ENCODE assay signal across 26 cellular contexts in genomic region chr19:582497-583197, GRCh38. TPM values are rescaled to one million over a fixed set of nuclear protein-coding genes. Genes with fewer than 3 reads are reported as not detected.
DNase-seq lines count a peak whose midpoint lies in the region; ATAC-seq and TF ChIP-seq lines count a peak whose summit lies in the region.
"Had no signal": no experiment of that assay in that cellular context is flagged by ENCODE, and none has a peak within 500 bp of the region (broad histone marks: within the 10 kb centered on the region; RNA-seq: fewer than 3 reads in every experiment).

No MANE protein-coding gene starts in this region.

- H3K36me3 ChIP-seq in Panc1 (ENCODE audit: control insufficient read depth, insufficient read depth, low read length) (peaks cover 5% of the 10 kb centered on the region; the same call in 1 of the 2 replicates), smooth muscle cell (ENCODE audit: low read depth) (no peaks in the 10 kb centered on the region), gastrocnemius medialis (peaks cover 0 to 40% of the 10 kb centered on the region in 2 donors)

- H3K4me3 ChIP-seq in Panc1 (ENCODE audit: low read depth in 2 of 2, low read length in 2 of 2) (no peak overlapping the region), smooth muscle cell (no peak overlapping the region), gastrocnemius medialis (no peak overlapping the region)
- H3K4me3 ChIP-seq: dorsolateral prefrontal cortex, hepatocyte, upper lobe of left lung had no signal

- no peak for TF ChIP-seq POLR2A in gastrocnemius medialis (IDR thresholded peaks at IDR 0.05)

- no peak overlapping the region for H3K9ac ChIP-seq in smooth muscle cell (ENCODE audit: low read depth)

- DNase-seq in NCI-H748 (lab: John Stamatoyannopoulos, UW; ENCODE audit: unreplicated experiment), result peak; percentile 26
- no peak for DNase-seq in NCI-H748 treated with DMSO at 0.1 percent for 48 hours (lab: John Stamatoyannopoulos, UW)
- DNase-seq in Panc1 (ENCODE audit: low read depth, low spot score), result no peak
- DNase-seq in fibroblast of gingiva (ENCODE audit: low read depth), result peak; percentile 36
- no peak for DNase-seq in smooth muscle cell (lab: John Stamatoyannopoulos, UW; ENCODE audit: unreplicated experiment)
- no peak for DNase-seq in left colon
- DNase-seq in gastrocnemius medialis, result no peak
- DNase-seq: activated CD4-positive, alpha-beta memory T cell treated with anti-CD3 and anti-CD28 coated beads, Interleukin-2, amount 10 ng/mL, durations not matched to agents 7 days and 5 days; activated T-cell treated with anti-CD3 and anti-CD28 coated beads, Interleukin-2, amount 50 U/mL, for 48 hours; CD4-positive, alpha-beta memory T cell; dorsolateral prefrontal cortex; kidney glomerular epithelial cell; NCI-H1105; NCI-H2171 treated with DMSO at 0.1 percent for 48 hours; nephron progenitor cell; NK-92 treated with Interleukin-12 subunit alpha and Interleukin-12 subunit beta, amount 100 ng/mL, for 24 hours; SHP77 treated with DMSO at 0.1 percent for 48 hours; stimulated activated CD4-positive, alpha-beta T cell treated with anti-CD3 and anti-CD28 coated beads, Interleukin-15, amount 100 ng/mL, for 24 hours; stimulated activated naive CD8-positive, alpha-beta T cell treated with anti-CD3 and anti-CD28 coated beads, Interleukin-15, amount 100 ng/mL, for 72 hours had no signal

- POLR2A ChIA-PET in Panc1 (lab: Charles Lee), result no interaction called here

- no peak for ATAC-seq in Panc1
- no peak for ATAC-seq in HG03025 (IDR thresholded peaks at IDR 0.05; ENCODE audit: low FRiP score, unreplicated experiment)
- no peak for ATAC-seq in left colon
- ATAC-seq in gastrocnemius medialis, result no peak
- ATAC-seq: esophagus mucosa; stimulated activated naive CD8-positive, alpha-beta T cell treated with anti-CD3 and anti-CD28 coated beads, Interleukin-15, amount 100 ng/mL, for 72 hours had no signal

- H3K79me2 ChIP-seq in smooth muscle cell (ENCODE audit: low read depth), result peaks cover 29% of the 10 kb centered on the region

- BruUV-seq in Panc1 (replicated peaks; lab: Mats Ljungman, UMichigan), result TSS peak; percentile 99

- H3K4me1 ChIP-seq in Panc1 (ENCODE audit: control insufficient read depth, insufficient read depth, low read length) (peaks cover 28% of the 10 kb centered on the region), smooth muscle cell (ENCODE audit: low read depth) (no peaks in the 10 kb centered on the region), gastrocnemius medialis (peaks cover 8 to 22% of the 10 kb centered on the region in 2 donors)

- H2AFZ ChIP-seq in smooth muscle cell (ENCODE audit: low read depth), result no peak overlapping the region
- H2AFZ ChIP-seq: hepatocyte had no signal

- in situ Hi-C loops in Panc1 (cut with HindIII; ENCODE audit: low pct_unique_long_range_greater_than_20kb, low sequenced_read_pairs) (no loop called here), gastrocnemius medialis (cut with MboI; ENCODE audit: low sequenced_read_pairs in 4 of 4) (no loop called here)

- H3K27ac ChIP-seq in Panc1 (ENCODE audit: low read length) (no peak overlapping the region), smooth muscle cell (ENCODE audit: low read depth) (peak overlapping the region; percentile 33), gastrocnemius medialis (no peak overlapping the region)
- H3K27ac ChIP-seq: hepatocyte, HL-60, upper lobe of left lung had no signal

- CTCF ChIA-PET in Panc1 (lab: Charles Lee), result interaction anchor here (0.7 kb wide), 1 partner anchor 35 kb away, joined by 4 read pairs; no protein-coding TSS in a partner anchor

- no peaks in the 10 kb centered on the region for H3F3A ChIP-seq in smooth muscle cell (ENCODE audit: low read depth)

- H3K9me3 ChIP-seq in Panc1 (ENCODE audit: control insufficient read depth, insufficient read depth, low read depth, low read length) (no peaks in the 10 kb centered on the region), smooth muscle cell (replicated peaks; ENCODE audit: low read depth) (no peaks in the 10 kb centered on the region), gastrocnemius medialis (no peaks in the 10 kb centered on the region)
- H3K9me3 ChIP-seq: upper lobe of left lung had no signal

- no peak overlapping the region for H3K4me2 ChIP-seq in smooth muscle cell
- H3K4me2 ChIP-seq: hepatocyte had no signal

- intact Hi-C loops in Panc1 (cut with micrococcal nuclease; ENCODE audit: unreplicated experiment) (no loop called here), left colon (cut with DNase I, micrococcal nuclease) (loop anchor here in 1 of 2 donors (10.0 kb wide), 1 partner anchor 152 kb away; no protein-coding TSS in a partner anchor), gastrocnemius medialis (cut with DNase I; ENCODE audit: low total_unique reads) (loop anchor here (5.0 kb wide), 1 partner anchor 435 kb away; no protein-coding TSS in a partner anchor)

- H3K27me3 ChIP-seq in Panc1 (ENCODE audit: control insufficient read depth, insufficient read depth, low read length) (no peaks in the 10 kb centered on the region), smooth muscle cell (ENCODE audit: low read depth) (no peaks in the 10 kb centered on the region), gastrocnemius medialis (no peaks in the 10 kb centered on the region)
- H3K27me3 ChIP-seq: dorsolateral prefrontal cortex, hepatocyte had no signal

- WGBS in smooth muscle cell (ENCODE audit: low lambda C conversion rate), result 67% methylated on average over 30 of the region's 31 CpGs

- TF ChIP-seq CTCF in Panc1 (IDR thresholded peaks at IDR 0.05) (no peak), smooth muscle cell (IDR thresholded peaks at IDR 0.05; ENCODE audit: borderline replicate concordance, insufficient read depth, poor library complexity, severe bottlenecking) (no peak), gastrocnemius medialis (IDR thresholded peaks at IDR 0.05 in 4 of 5, conservative IDR thresholded peaks at IDR 0.05 in 1 of 5) (no peak)

- H4K20me1 ChIP-seq in smooth muscle cell (ENCODE audit: low read depth), result peaks cover 70% of the 10 kb centered on the region

RNA-seq across cellular contexts. Expression of gene HCN2, which starts 7.0 kb away (rescaled TPM):
- total RNA-seq in Panc1 (2021; ENCODE audit: unreplicated experiment), result 15.1 TPM
- 22.3 TPM for polyA plus RNA-seq in Panc1 (2012; ENCODE audit: insufficient read length)
- 0.27 and 0.81 TPM in 2 replicates for total RNA-seq in smooth muscle cell
- 0.12 and 0.49 TPM in 2 replicates for polyA plus RNA-seq in smooth muscle cell
- total RNA-seq in left colon, result under 1 TPM; 0.15 to 0.39 TPM
- under 1 TPM in 1 of 4 donors, not detected in 3; 0.10 TPM for total RNA-seq in gastrocnemius medialis
- polyA plus RNA-seq: CD4-positive, alpha-beta memory T cell had no signal

RNA-seq across cellular contexts. Expression of gene BSG, which starts 10.3 kb away (rescaled TPM):
- total RNA-seq in Panc1 (2021; ENCODE audit: unreplicated experiment), result 653 TPM
- polyA plus RNA-seq in Panc1 (2012; ENCODE audit: insufficient read length), result 956 TPM
- total RNA-seq in smooth muscle cell, result 431 and 469 TPM in 2 replicates
- polyA plus RNA-seq in smooth muscle cell, result 971 and 1,057 TPM in 2 replicates
- 1,000 to 10,000 TPM in 1 of 2 donors, 100 to 1,000 TPM in 1; 751 to 1,370 TPM for total RNA-seq in left colon
- 100 to 1,000 TPM; 305 to 380 (median 364) TPM for total RNA-seq in gastrocnemius medialis

RNA-seq across cellular contexts. Expression of gene GZMM, which starts 38.8 kb away (rescaled TPM):
- total RNA-seq in Panc1 (2021; ENCODE audit: unreplicated experiment) (0.69 TPM), smooth muscle cell (not detected in 2 replicates), left colon (under 1 TPM in 1 of 2 donors, not detected in 1; 0.67 TPM), gastrocnemius medialis (under 1 TPM in 1 of 4 donors, not detected in 3; 0.49 TPM)
- 1.4 TPM for polyA plus RNA-seq in Panc1 (2012; ENCODE audit: insufficient read length)
- polyA plus RNA-seq in smooth muscle cell, result 0.23 and 0.64 TPM in 2 replicates
- total RNA-seq: bronchial epithelial cell, esophagus mucosa, hepatocyte, pulmonary artery endothelial cell had no signal
- polyA plus RNA-seq: hepatocyte had no signal

RNA-seq across cellular contexts. Expression of gene POLRMT, which starts 50.7 kb away (rescaled TPM):
- total RNA-seq in Panc1 (2021; ENCODE audit: unreplicated experiment) (56.0 TPM), smooth muscle cell (15.2 and 23.8 TPM in 2 replicates), left colon (10 to 100 TPM; 52.7 to 64.6 TPM), gastrocnemius medialis (10 to 100 TPM; 43.9 to 83.4 (median 73.8) TPM)
- 68.0 TPM for polyA plus RNA-seq in Panc1 (2012; ENCODE audit: insufficient read length)
- polyA plus RNA-seq in smooth muscle cell, result 65.3 and 74.2 TPM in 2 replicates

RNA-seq across cellular contexts. Expression of gene CDC34, which starts 51.1 kb away (rescaled TPM):
- 80.5 TPM for total RNA-seq in Panc1 (2021; ENCODE audit: unreplicated experiment)
- polyA plus RNA-seq in Panc1 (2012; ENCODE audit: insufficient read length), result 116 TPM
- total RNA-seq in smooth muscle cell, result 67.7 and 72.7 TPM in 2 replicates
- polyA plus RNA-seq in smooth muscle cell, result 151 and 159 TPM in 2 replicates
- 10 to 100 TPM; 62.4 to 67.6 TPM for total RNA-seq in left colon
- total RNA-seq in gastrocnemius medialis, result 100 to 1,000 TPM in 3 of 4 donors, 10 to 100 TPM in 1; 99.0 to 174 (median 138) TPM

Comparison
In these comparisons a context has a peak if more than half of its experiments do, and no peak if none do; other contexts are left out.
1. DNase-seq: peak in NCI-H748 (single experiment) and fibroblast of gingiva (single experiment); none in NCI-H748 treated with DMSO at 0.1 percent for 48 hours (single experiment), Panc1 (single experiment), smooth muscle cell (single experiment), left colon (0 of 2) and gastrocnemius medialis (0 of 2).